Comparison of ENCODE assay signal across 19 cellular contexts in the genomic region with DNA sequence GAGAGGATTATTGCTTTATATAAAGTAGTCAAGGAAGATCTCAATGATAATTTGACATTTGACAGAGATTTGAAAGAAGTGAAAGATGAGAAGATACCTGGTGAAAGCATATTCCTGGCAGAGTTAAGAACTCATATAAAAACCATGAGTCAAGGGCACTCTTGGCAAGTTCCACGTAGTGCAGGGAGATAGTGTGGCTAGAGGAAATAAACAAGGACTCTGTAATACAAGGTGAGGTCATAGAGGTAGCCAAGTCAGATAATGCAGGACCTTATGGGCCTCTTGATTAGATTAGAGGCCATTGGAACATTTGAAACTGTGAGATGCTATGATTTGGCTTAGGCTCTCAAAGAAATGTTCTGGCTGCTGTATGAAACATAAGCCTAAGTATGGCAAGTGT.
"Had no signal": no experiment of that assay in that cellular context is flagged by ENCODE, and none has a peak within 500 bp of the region (broad histone marks: within the 10 kb centered on the region; RNA-seq: fewer than 3 reads in every experiment).

No MANE protein-coding gene starts in this region.

- H3K27ac ChIP-seq: colonic mucosa, foreskin keratinocyte, hepatocyte, lower lobe of right lung, ovary, right lobe of liver, spleen, tibial artery, upper lobe of left lung, uterus had no signal

- H3K9me3 ChIP-seq: colonic mucosa, lower lobe of right lung, ovary, right lobe of liver, tibial artery, uterus had no signal

- DNase-seq: colonic mucosa; dermis blood vessel endothelial cell; erythroblast; foreskin keratinocyte; kidney; lower lobe of right lung; natural killer cell; ovary; right lobe of liver; spleen; stimulated activated CD4-positive, alpha-beta T cell treated with anti-CD3 and anti-CD28 coated beads, Interleukin-15, amount 100 ng/mL, for 24 hours; stimulated activated CD4-positive, alpha-beta T cell treated with anti-CD3 and anti-CD28 coated beads, Interleukin-1b, Interleukin-23, amount 100 ng/mL, for 48 hours; stimulated activated CD4-positive, alpha-beta T cell treated with anti-CD3 and anti-CD28 coated beads, Interleukin-4, amount 100 ng/mL, for 24 hours; tibial artery; upper lobe of left lung; uterus had no signal

- H3K4me3 ChIP-seq: colonic mucosa, hepatocyte, lower lobe of right lung, ovary, right lobe of liver, spleen, tibial artery, upper lobe of left lung, uterus had no signal

- H3K4me1 ChIP-seq: colonic mucosa, foreskin keratinocyte, lower lobe of right lung, right lobe of liver, spleen, tibial artery, upper lobe of left lung, uterus had no signal

- FAIRE-seq: endothelial cell of umbilical vein, kidney had no signal

- H3K27me3 ChIP-seq: colonic mucosa, foreskin keratinocyte, hepatocyte, right lobe of liver, spleen, tibial artery, upper lobe of left lung, uterus had no signal

- ATAC-seq: foreskin keratinocyte; lower lobe of right lung; natural killer cell; right lobe of liver; stimulated activated memory B cell treated with anti-CD40 and anti-IgM and Interleukin-4, amounts not matched to agents 10 μg/mL and 1 μg/mL and 100 μg/mL, for 72 hours had no signal

- H3K36me3 ChIP-seq: colonic mucosa, lower lobe of right lung, ovary, right lobe of liver, spleen, tibial artery, upper lobe of left lung, uterus had no signal
